39 cellular contexts compared by ENCODE assay signal in the genomic region with DNA sequence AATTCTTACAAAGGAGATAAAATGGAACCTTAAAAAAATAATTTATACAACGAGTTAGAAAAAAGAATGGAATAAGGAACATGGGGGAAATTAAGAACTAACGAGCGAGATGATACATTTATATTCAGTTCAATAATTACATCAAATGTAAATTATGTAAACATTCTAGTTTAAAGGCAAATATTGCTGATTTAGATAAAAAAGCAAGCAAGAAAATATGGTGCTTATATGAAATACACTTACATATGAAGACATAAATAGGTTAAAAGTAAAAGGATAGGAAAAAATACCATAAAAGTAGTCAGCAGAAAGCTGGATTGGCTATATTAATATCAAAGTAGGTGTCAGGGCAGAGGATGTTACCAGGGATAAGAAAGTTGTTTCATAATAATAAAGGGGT.
"Had no signal": no experiment of that assay in that cellular context is flagged by ENCODE, and none has a peak within 500 bp of the region (broad histone marks: within the 10 kb centered on the region; RNA-seq: fewer than 3 reads in every experiment).

No MANE protein-coding gene starts in this region.

- H3K9me3 ChIP-seq: ascending aorta, body of pancreas, breast epithelium had no signal

- DNase-seq: activated effector memory CD4-positive, alpha-beta T cell treated with anti-CD3 and anti-CD28 coated beads, Interleukin-2, amount 50 U/mL, for 16 hours; activated effector memory CD4-positive, alpha-beta T cell treated with Interleukin-2 at 50 U/mL for 16 hours; activated gamma-delta T cell; activated gamma-delta T cell treated with Interleukin-2 at 50 U/mL for 16 hours; activated naive CD4-positive, alpha-beta T cell; activated naive CD4-positive, alpha-beta T cell treated with anti-CD3 and anti-CD28 coated beads for 36 hours; activated naive CD4-positive, alpha-beta T cell treated with anti-CD3 and anti-CD28 coated beads, Interleukin-2, amount 10 ng/mL, durations not matched to agents 7 days and 5 days; activated naive CD4-positive, alpha-beta T cell treated with anti-CD3 and anti-CD28 coated beads, Interleukin-2, amount 50 U/mL, for 16 hours; activated naive CD4-positive, alpha-beta T cell treated with Interleukin-2 at 50 U/mL for 16 hours; activated naive CD8-positive, alpha-beta T cell treated with anti-CD3 and anti-CD28 coated beads for 36 hours; activated naive CD8-positive, alpha-beta T cell treated with anti-CD3 and anti-CD28 coated beads, Interleukin-2, amount 10 ng/mL, durations not matched to agents 7 days and 5 days; activated naive CD8-positive, alpha-beta T cell treated with anti-CD3 and anti-CD28 coated beads, Interleukin-2, amount 50 U/mL, for 24 hours; activated T-cell treated with anti-CD3 and anti-CD28 coated beads, Interleukin-2, amount 50 U/mL, for 1 hour; activated T-cell treated with anti-CD3 and anti-CD28 coated beads, Interleukin-2, amount 50 U/mL, for 24 hours; activated T-cell treated with anti-CD3 and anti-CD28 coated beads, Interleukin-2, amount 50 U/mL, for 4 hours; activated T-cell treated with anti-CD3 and anti-CD28 coated beads, Interleukin-2, amount 50 U/mL, for 48 hours; activated T-cell treated with anti-CD3 and anti-CD28 coated beads, Interleukin-2, amount 50 U/mL, for 72 hours; adrenal gland; amniotic stem cell; amygdala; anterior cingulate cortex; aorta; body of pancreas; brain microvascular endothelial cell; caudate nucleus; central memory CD4-positive, alpha-beta T cell; cerebellar nuclear complex had no signal

- H3K4me3 Mint-ChIP-seq: activated naive CD4-positive, alpha-beta T cell treated with anti-CD3 and anti-CD28 coated beads for 36 hours; activated naive CD4-positive, alpha-beta T cell treated with anti-CD3 and anti-CD28 coated beads, Interleukin-2, amount 10 ng/mL, durations not matched to agents 7 days and 5 days; activated naive CD4-positive, alpha-beta T cell treated with anti-CD3 and anti-CD28 coated beads, Interleukin-2, amount 50 U/mL, for 24 hours; activated naive CD8-positive, alpha-beta T cell; activated naive CD8-positive, alpha-beta T cell treated with anti-CD3 and anti-CD28 coated beads for 36 hours; activated naive CD8-positive, alpha-beta T cell treated with anti-CD3 and anti-CD28 coated beads, Interleukin-2, amount 10 ng/mL, durations not matched to agents 7 days and 5 days; activated naive CD8-positive, alpha-beta T cell treated with anti-CD3 and anti-CD28 coated beads, Interleukin-2, amount 50 U/mL, for 24 hours; activated T-cell treated with anti-CD3 and anti-CD28 coated beads, Interleukin-2, amount 50 U/mL, for 24 hours; activated T-cell treated with anti-CD3 and anti-CD28 coated beads, Interleukin-2, amount 50 U/mL, for 4 hours; activated T-cell treated with anti-CD3 and anti-CD28 coated beads, Interleukin-2, amount 50 U/mL, for 72 hours; activated T-helper 17 cell treated with anti-CD3 and anti-CD28 coated beads, Interleukin-2, amount 50 U/mL, for 72 hours; brain; central memory CD8-positive, alpha-beta T cell had no signal

- H3K9me3 Mint-ChIP-seq: activated naive CD4-positive, alpha-beta T cell treated with anti-CD3 and anti-CD28 coated beads for 36 hours; activated T-cell treated with anti-CD3 and anti-CD28 coated beads, Interleukin-2, amount 50 U/mL, for 24 hours; activated T-cell treated with anti-CD3 and anti-CD28 coated beads, Interleukin-2, amount 50 U/mL, for 72 hours had no signal

- ATAC-seq: activated naive CD4-positive, alpha-beta T cell treated with anti-CD3 and anti-CD28 coated beads, Interleukin-2, amount 50 U/mL, for 72 hours; activated naive CD8-positive, alpha-beta T cell treated with anti-CD3 and anti-CD28 coated beads, Interleukin-2, amount 50 U/mL, for 24 hours; activated T-cell treated with anti-CD3 and anti-CD28 coated beads, Interleukin-2, amount 50 U/mL, for 4 hours; activated T-cell treated with anti-CD3 and anti-CD28 coated beads, Interleukin-2, amount 50 U/mL, for 72 hours; activated T-helper 17 cell treated with anti-CD3 and anti-CD28 coated beads, Interleukin-2, amount 50 U/mL, for 72 hours; body of pancreas had no signal

- H3K27me3 Mint-ChIP-seq: activated naive CD4-positive, alpha-beta T cell treated with anti-CD3 and anti-CD28 coated beads, Interleukin-2, amount 10 ng/mL, durations not matched to agents 7 days and 5 days; activated naive CD4-positive, alpha-beta T cell treated with anti-CD3 and anti-CD28 coated beads, Interleukin-2, amount 50 U/mL, for 24 hours; activated naive CD8-positive, alpha-beta T cell; activated naive CD8-positive, alpha-beta T cell treated with anti-CD3 and anti-CD28 coated beads for 36 hours; activated naive CD8-positive, alpha-beta T cell treated with anti-CD3 and anti-CD28 coated beads, Interleukin-2, amount 10 ng/mL, durations not matched to agents 7 days and 5 days; activated naive CD8-positive, alpha-beta T cell treated with anti-CD3 and anti-CD28 coated beads, Interleukin-2, amount 50 U/mL, for 24 hours; activated T-cell treated with anti-CD3 and anti-CD28 coated beads, Interleukin-2, amount 50 U/mL, for 24 hours; activated T-helper 17 cell treated with anti-CD3 and anti-CD28 coated beads, Interleukin-2, amount 50 U/mL, for 72 hours; brain had no signal

- H3K4me1 Mint-ChIP-seq: brain had no signal

- FAIRE-seq: astrocyte, bronchial epithelial cell had no signal

- H3K36me3 Mint-ChIP-seq: activated naive CD4-positive, alpha-beta T cell treated with anti-CD3 and anti-CD28 coated beads, Interleukin-2, amount 50 U/mL, for 24 hours; brain had no signal

- H3K36me3 ChIP-seq: adrenal gland, ascending aorta, brain microvascular endothelial cell, breast epithelium, cardiac muscle cell had no signal

- H3K4me3 ChIP-seq: adrenal gland, ascending aorta, body of pancreas, breast epithelium, cardiac muscle cell had no signal

- H3K27me3 ChIP-seq: adrenal gland, ascending aorta, body of pancreas, brain microvascular endothelial cell, breast epithelium, cardiac muscle cell had no signal

- H3K27ac ChIP-seq: adrenal gland, ascending aorta, body of pancreas, brain microvascular endothelial cell, breast epithelium, cardiac muscle cell had no signal

- H3K4me1 ChIP-seq: adrenal gland, ascending aorta, body of pancreas, breast epithelium had no signal

- H3K27ac Mint-ChIP-seq: activated naive CD4-positive, alpha-beta T cell treated with anti-CD3 and anti-CD28 coated beads for 36 hours; activated naive CD4-positive, alpha-beta T cell treated with anti-CD3 and anti-CD28 coated beads, Interleukin-2, amount 10 ng/mL, durations not matched to agents 7 days and 5 days; activated naive CD4-positive, alpha-beta T cell treated with anti-CD3 and anti-CD28 coated beads, Interleukin-2, amount 50 U/mL, for 24 hours; activated naive CD4-positive, alpha-beta T cell treated with anti-CD3 and anti-CD28 coated beads, Interleukin-2, amount 50 U/mL, for 72 hours; activated naive CD8-positive, alpha-beta T cell; activated naive CD8-positive, alpha-beta T cell treated with anti-CD3 and anti-CD28 coated beads for 36 hours; activated naive CD8-positive, alpha-beta T cell treated with anti-CD3 and anti-CD28 coated beads, Interleukin-2, amount 10 ng/mL, durations not matched to agents 7 days and 5 days; activated naive CD8-positive, alpha-beta T cell treated with anti-CD3 and anti-CD28 coated beads, Interleukin-2, amount 50 U/mL, for 24 hours; activated T-cell treated with anti-CD3 and anti-CD28 coated beads, Interleukin-2, amount 50 U/mL, for 24 hours; activated T-cell treated with anti-CD3 and anti-CD28 coated beads, Interleukin-2, amount 50 U/mL, for 72 hours; activated T-helper 17 cell treated with anti-CD3 and anti-CD28 coated beads, Interleukin-2, amount 50 U/mL, for 72 hours; activated T-helper 2 cell treated with anti-CD3 and anti-CD28 coated beads, Interferon-gamma antibody, Interleukin-2, Interleukin-4, amounts not matched to agents 10 μg/mL and 5 μg/mL and 100 μg/mL, durations not matched to agents 14 hours and 24 hours and 36 hours; brain had no signal
